ENCODE assay signal across 1 cellular context in the genomic region with DNA sequence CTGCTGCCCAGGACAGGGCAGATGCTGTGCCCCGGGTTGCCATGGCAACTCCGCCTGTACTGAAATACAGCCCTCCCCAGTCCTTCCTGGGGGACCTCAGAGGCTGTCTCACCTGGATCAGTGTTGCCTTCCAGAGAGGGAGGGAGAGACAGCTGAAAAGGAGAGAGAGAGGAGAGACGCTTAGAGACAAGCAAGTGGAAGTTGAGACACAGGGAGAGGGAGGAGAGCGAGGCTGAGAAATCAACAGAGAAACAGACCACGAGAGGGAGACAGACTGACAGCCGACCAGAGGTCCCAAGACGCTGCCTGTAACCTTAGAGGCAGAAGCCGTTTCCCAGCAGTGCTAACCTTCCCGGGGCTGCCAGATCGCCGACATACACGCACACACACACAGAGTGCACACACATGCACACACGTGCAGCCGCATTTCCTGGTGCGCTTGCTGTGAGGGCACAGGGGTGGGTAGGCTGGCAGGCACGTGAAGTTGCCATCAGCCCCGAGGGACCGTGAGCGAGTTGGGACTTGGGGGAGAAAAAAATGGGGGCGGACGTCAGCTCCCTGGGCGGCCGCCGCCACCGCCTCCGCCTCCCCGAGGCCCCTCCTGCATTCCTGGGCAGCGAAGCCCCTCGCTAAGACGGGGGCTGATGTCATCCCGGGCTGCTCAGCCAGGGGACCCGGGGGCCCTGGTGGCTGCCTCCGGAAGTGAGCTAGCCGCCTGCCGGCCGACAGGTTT.
TF ChIP-seq lines count a peak whose summit lies in the region.

No MANE protein-coding gene starts in this region.

TF ChIP-seq in H1, 55 proteins besides CTCF, POLR2A, EP300 and RAD21:
- no peak for TF ChIP-seq TAF7 (optimal IDR thresholded peaks at IDR 0.05; ENCODE audit: borderline replicate concordance, low read depth, low read length)
- TF ChIP-seq KDM1A (IDR thresholded peaks at IDR 0.05; ENCODE audit: borderline replicate concordance, low read length): no peak
- no peak for TF ChIP-seq TAF1 (IDR thresholded peaks at IDR 0.05; ENCODE audit: low read depth, low read length)
- TF ChIP-seq SP4 (IDR thresholded peaks at IDR 0.05; ENCODE audit: low read length): no peak
- no peak for TF ChIP-seq FOSL1 (IDR thresholded peaks at IDR 0.05; ENCODE audit: insufficient read depth, low read depth, low read length)
- TF ChIP-seq CREB1 (IDR thresholded peaks at IDR 0.05): no peak; the same call in 1 of the 2 replicates
- peak; percentile 22 for TF ChIP-seq KDM4A (IDR thresholded peaks at IDR 0.05; ENCODE audit: low read depth, low read length, severe bottlenecking)
- TF ChIP-seq, protein P1, sequence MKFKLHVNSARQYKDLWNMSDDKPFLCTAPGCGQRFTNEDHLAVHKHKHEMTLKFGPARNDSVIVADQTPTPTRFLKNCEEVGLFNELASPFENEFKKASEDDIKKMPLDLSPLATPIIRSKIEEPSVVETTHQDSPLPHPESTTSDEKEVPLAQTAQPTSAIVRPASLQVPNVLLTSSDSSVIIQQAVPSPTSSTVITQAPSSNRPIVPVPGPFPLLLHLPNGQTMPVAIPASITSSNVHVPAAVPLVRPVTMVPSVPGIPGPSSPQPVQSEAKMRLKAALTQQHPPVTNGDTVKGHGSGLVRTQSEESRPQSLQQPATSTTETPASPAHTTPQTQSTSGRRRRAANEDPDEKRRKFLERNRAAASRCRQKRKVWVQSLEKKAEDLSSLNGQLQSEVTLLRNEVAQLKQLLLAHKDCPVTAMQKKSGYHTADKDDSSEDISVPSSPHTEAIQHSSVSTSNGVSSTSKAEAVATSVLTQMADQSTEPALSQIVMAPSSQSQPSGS (IDR thresholded peaks at IDR 0.05; ENCODE audit: low read length): peak; percentile 20
- no peak for TF ChIP-seq BCL11A (IDR thresholded peaks at IDR 0.05; ENCODE audit: low read depth in 2 of 2, low read length in 2 of 2)
- TF ChIP-seq JUND (IDR thresholded peaks at IDR 0.05; ENCODE audit: low read length): peak; percentile 79
- TF ChIP-seq, protein P2, sequence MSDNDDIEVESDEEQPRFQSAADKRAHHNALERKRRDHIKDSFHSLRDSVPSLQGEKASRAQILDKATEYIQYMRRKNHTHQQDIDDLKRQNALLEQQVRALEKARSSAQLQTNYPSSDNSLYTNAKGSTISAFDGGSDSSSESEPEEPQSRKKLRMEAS (IDR thresholded peaks at IDR 0.05): peak; percentile 74; the same call in 1 of the 2 replicates
- TF ChIP-seq ZNF274 (IDR thresholded peaks at IDR 0.05; ENCODE audit: borderline replicate concordance, extremely low read depth, low read length): no peak
- TF ChIP-seq TEAD4 (IDR thresholded peaks at IDR 0.05; ENCODE audit: low read depth, low read length): peak; percentile 57
- TF ChIP-seq CTBP2 (IDR thresholded peaks at IDR 0.05; ENCODE audit: borderline replicate concordance, insufficient read depth, insufficient read length, low read length): no peak
- no peak for TF ChIP-seq CBX5 (IDR thresholded peaks at IDR 0.05; ENCODE audit: low read depth, low read length)
- TF ChIP-seq RXRA (IDR thresholded peaks at IDR 0.05; ENCODE audit: insufficient read depth, low read depth, low read length): no peak
- TF ChIP-seq JUN (IDR thresholded peaks at IDR 0.05; ENCODE audit: low read depth, low read length): no peak
- no peak for TF ChIP-seq SIRT6 (IDR thresholded peaks at IDR 0.05; ENCODE audit: low read length)
- no peak for TF ChIP-seq YY1 (IDR thresholded peaks at IDR 0.05; ENCODE audit: low read depth, low read length)
- TF ChIP-seq KDM5A (IDR thresholded peaks at IDR 0.05; ENCODE audit: low read length): no peak
- TF ChIP-seq SIN3A (conservative IDR thresholded peaks at IDR 0.05 in 1 of 2, IDR thresholded peaks at IDR 0.05 in 1 of 2; ENCODE audit: low read depth in 1 of 2, low read length in 2 of 2): peak in 1 of 2 experiments; percentile 89; a peak in 2 of 4 replicates
- no peak for TF ChIP-seq CEBPB (IDR thresholded peaks at IDR 0.05; ENCODE audit: low read depth, low read length)
- no peak for TF ChIP-seq CBX8 (IDR thresholded peaks at IDR 0.05; ENCODE audit: borderline replicate concordance, low read depth, low read length)
- TF ChIP-seq, protein P3, sequence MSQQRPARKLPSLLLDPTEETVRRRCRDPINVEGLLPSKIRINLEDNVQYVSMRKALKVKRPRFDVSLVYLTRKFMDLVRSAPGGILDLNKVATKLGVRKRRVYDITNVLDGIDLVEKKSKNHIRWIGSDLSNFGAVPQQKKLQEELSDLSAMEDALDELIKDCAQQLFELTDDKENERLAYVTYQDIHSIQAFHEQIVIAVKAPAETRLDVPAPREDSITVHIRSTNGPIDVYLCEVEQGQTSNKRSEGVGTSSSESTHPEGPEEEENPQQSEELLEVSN (IDR thresholded peaks at IDR 0.05): no peak
- TF ChIP-seq TCF12 (IDR thresholded peaks at IDR 0.05; ENCODE audit: low read depth, low read length): 0 out of 2 replicates have a peak, but pooled peaks have one; percentile 12
- no peak for TF ChIP-seq BACH1 (IDR thresholded peaks at IDR 0.05; ENCODE audit: low read length)
- no peak for TF ChIP-seq NRF1 (IDR thresholded peaks at IDR 0.05; ENCODE audit: low read depth, low read length)
- TF ChIP-seq RFX5 (IDR thresholded peaks at IDR 0.05; ENCODE audit: borderline replicate concordance, low read depth, low read length): no peak
- no peak for TF ChIP-seq PHF8 (conservative IDR thresholded peaks at IDR 0.05; ENCODE audit: low read depth, low read length)
- no peak for TF ChIP-seq EZH2 (IDR thresholded peaks at IDR 0.05; ENCODE audit: low read depth, low read length, severe bottlenecking)
- no peak for TF ChIP-seq GABPA (IDR thresholded peaks at IDR 0.05; ENCODE audit: borderline replicate concordance, insufficient read depth, low read length)
- TF ChIP-seq, protein P4, sequence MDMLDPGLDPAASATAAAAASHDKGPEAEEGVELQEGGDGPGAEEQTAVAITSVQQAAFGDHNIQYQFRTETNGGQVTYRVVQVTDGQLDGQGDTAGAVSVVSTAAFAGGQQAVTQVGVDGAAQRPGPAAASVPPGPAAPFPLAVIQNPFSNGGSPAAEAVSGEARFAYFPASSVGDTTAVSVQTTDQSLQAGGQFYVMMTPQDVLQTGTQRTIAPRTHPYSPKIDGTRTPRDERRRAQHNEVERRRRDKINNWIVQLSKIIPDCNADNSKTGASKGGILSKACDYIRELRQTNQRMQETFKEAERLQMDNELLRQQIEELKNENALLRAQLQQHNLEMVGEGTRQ (IDR thresholded peaks at IDR 0.05; ENCODE audit: low read length): no peak
- 0 out of 2 replicates have a peak, but pooled peaks have one; percentile 9 for TF ChIP-seq EGR1 (IDR thresholded peaks at IDR 0.05; ENCODE audit: borderline replicate concordance, low read depth, low read length)
- TF ChIP-seq SP1 (IDR thresholded peaks at IDR 0.05; ENCODE audit: low read depth, low read length): no peak
- TF ChIP-seq SP2 (IDR thresholded peaks at IDR 0.05; ENCODE audit: low read length): no peak
- no peak for TF ChIP-seq BRCA1 (IDR thresholded peaks at IDR 0.05; ENCODE audit: low read depth, low read length)
- TF ChIP-seq SAP30 (IDR thresholded peaks at IDR 0.05; ENCODE audit: insufficient read depth, insufficient replicate concordance, low read length): peak; percentile 97
- TF ChIP-seq, protein P5, sequence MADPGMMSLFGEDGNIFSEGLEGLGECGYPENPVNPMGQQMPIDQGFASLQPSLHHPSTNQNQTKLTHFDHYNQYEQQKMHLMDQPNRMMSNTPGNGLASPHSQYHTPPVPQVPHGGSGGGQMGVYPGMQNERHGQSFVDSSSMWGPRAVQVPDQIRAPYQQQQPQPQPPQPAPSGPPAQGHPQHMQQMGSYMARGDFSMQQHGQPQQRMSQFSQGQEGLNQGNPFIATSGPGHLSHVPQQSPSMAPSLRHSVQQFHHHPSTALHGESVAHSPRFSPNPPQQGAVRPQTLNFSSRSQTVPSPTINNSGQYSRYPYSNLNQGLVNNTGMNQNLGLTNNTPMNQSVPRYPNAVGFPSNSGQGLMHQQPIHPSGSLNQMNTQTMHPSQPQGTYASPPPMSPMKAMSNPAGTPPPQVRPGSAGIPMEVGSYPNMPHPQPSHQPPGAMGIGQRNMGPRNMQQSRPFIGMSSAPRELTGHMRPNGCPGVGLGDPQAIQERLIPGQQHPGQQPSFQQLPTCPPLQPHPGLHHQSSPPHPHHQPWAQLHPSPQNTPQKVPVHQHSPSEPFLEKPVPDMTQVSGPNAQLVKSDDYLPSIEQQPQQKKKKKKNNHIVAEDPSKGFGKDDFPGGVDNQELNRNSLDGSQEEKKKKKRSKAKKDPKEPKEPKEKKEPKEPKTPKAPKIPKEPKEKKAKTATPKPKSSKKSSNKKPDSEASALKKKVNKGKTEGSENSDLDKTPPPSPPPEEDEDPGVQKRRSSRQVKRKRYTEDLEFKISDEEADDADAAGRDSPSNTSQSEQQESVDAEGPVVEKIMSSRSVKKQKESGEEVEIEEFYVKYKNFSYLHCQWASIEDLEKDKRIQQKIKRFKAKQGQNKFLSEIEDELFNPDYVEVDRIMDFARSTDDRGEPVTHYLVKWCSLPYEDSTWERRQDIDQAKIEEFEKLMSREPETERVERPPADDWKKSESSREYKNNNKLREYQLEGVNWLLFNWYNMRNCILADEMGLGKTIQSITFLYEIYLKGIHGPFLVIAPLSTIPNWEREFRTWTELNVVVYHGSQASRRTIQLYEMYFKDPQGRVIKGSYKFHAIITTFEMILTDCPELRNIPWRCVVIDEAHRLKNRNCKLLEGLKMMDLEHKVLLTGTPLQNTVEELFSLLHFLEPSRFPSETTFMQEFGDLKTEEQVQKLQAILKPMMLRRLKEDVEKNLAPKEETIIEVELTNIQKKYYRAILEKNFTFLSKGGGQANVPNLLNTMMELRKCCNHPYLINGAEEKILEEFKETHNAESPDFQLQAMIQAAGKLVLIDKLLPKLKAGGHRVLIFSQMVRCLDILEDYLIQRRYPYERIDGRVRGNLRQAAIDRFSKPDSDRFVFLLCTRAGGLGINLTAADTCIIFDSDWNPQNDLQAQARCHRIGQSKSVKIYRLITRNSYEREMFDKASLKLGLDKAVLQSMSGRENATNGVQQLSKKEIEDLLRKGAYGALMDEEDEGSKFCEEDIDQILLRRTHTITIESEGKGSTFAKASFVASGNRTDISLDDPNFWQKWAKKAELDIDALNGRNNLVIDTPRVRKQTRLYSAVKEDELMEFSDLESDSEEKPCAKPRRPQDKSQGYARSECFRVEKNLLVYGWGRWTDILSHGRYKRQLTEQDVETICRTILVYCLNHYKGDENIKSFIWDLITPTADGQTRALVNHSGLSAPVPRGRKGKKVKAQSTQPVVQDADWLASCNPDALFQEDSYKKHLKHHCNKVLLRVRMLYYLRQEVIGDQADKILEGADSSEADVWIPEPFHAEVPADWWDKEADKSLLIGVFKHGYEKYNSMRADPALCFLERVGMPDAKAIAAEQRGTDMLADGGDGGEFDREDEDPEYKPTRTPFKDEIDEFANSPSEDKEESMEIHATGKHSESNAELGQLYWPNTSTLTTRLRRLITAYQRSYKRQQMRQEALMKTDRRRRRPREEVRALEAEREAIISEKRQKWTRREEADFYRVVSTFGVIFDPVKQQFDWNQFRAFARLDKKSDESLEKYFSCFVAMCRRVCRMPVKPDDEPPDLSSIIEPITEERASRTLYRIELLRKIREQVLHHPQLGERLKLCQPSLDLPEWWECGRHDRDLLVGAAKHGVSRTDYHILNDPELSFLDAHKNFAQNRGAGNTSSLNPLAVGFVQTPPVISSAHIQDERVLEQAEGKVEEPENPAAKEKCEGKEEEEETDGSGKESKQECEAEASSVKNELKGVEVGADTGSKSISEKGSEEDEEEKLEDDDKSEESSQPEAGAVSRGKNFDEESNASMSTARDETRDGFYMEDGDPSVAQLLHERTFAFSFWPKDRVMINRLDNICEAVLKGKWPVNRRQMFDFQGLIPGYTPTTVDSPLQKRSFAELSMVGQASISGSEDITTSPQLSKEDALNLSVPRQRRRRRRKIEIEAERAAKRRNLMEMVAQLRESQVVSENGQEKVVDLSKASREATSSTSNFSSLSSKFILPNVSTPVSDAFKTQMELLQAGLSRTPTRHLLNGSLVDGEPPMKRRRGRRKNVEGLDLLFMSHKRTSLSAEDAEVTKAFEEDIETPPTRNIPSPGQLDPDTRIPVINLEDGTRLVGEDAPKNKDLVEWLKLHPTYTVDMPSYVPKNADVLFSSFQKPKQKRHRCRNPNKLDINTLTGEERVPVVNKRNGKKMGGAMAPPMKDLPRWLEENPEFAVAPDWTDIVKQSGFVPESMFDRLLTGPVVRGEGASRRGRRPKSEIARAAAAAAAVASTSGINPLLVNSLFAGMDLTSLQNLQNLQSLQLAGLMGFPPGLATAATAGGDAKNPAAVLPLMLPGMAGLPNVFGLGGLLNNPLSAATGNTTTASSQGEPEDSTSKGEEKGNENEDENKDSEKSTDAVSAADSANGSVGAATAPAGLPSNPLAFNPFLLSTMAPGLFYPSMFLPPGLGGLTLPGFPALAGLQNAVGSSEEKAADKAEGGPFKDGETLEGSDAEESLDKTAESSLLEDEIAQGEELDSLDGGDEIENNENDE (IDR thresholded peaks at IDR 0.05; ENCODE audit: insufficient replicate concordance, low read length): no peak
- TF ChIP-seq ASH2L (IDR thresholded peaks at IDR 0.05; ENCODE audit: low read length): no peak
- no peak for TF ChIP-seq CHD1 (IDR thresholded peaks at IDR 0.05; ENCODE audit: low read depth, low read length)
- TF ChIP-seq POU5F1 (IDR thresholded peaks at IDR 0.05; ENCODE audit: low read depth, low read length): no peak
